8 cellular contexts compared by ENCODE assay signal in genomic region chr22:39174498-39175120, GRCh38. TPM values are rescaled to one million over a fixed set of nuclear protein-coding genes. Genes with fewer than 3 reads are reported as not detected.
A peak's percentile ranks its signal among the peaks of the same experiment; 100 is the strongest.
DNase-seq lines count a peak whose midpoint lies in the region; ATAC-seq, FAIRE-seq and TF ChIP-seq lines count a peak whose summit lies in the region.

No MANE protein-coding gene starts in this region.

- no peaks in the 10 kb centered on the region for H3K36me3 ChIP-seq in liver (ENCODE audit: control insufficient read depth in 4 of 4, insufficient read depth in 3 of 4, low read depth in 1 of 4, low read length in 3 of 4)

- no peaks in the 10 kb centered on the region for H3K36me3 Mint-ChIP-seq in activated CD4-positive, alpha-beta T cell treated with anti-CD3 and anti-CD28 coated beads, Interleukin-2, amount 10 ng/mL, durations not matched to agents 7 days and 5 days (ENCODE audit: low read depth)

- POLR2A ChIA-PET in activated CD4-positive, alpha-beta T cell treated with anti-CD3 and anti-CD28 coated beads, Interleukin-2, amount 10 ng/mL, durations not matched to agents 7 days and 5 days (lab: Charles Lee), result no interaction called here

- H3K27ac Mint-ChIP-seq in activated CD4-positive, alpha-beta T cell treated with anti-CD3 and anti-CD28 coated beads, Interleukin-2, amount 10 ng/mL, durations not matched to agents 7 days and 5 days, result peak overlapping the region; percentile 92

- TF ChIP-seq RAD21 in liver (IDR thresholded peaks at IDR 0.05), result peak in 1 of 2 donors; percentile 26

- H3K27ac ChIP-seq in coronary artery, result peak overlapping the region; percentile 68 to 80
- peak overlapping the region; percentile 53 to 72 for H3K27ac ChIP-seq in liver (ENCODE audit: low read depth in 1 of 2, low read length in 2 of 2)

- TF ChIP-seq CTCF in coronary artery (IDR thresholded peaks at IDR 0.05) (no peak), liver (IDR thresholded peaks at IDR 0.05; ENCODE audit: low read depth, low read length, missing input control) (no peak)

- no peaks in the 10 kb centered on the region for H3K27me3 ChIP-seq in liver (ENCODE audit: control insufficient read depth in 4 of 4, insufficient read depth in 4 of 4, low read length in 3 of 4)

- H3K9me3 Mint-ChIP-seq in activated CD4-positive, alpha-beta T cell treated with anti-CD3 and anti-CD28 coated beads, Interleukin-2, amount 10 ng/mL, durations not matched to agents 7 days and 5 days, result no peaks in the 10 kb centered on the region

- H3K9ac ChIP-seq in liver (ENCODE audit: low read depth in 1 of 2, low read length in 2 of 2), result peak overlapping the region in 1 of 2 donors; percentile 43

- WGBS in liver, result 21% methylated on average over 17 of the region's 17 CpGs

- H3K4me1 ChIP-seq in liver (ENCODE audit: control insufficient read depth in 4 of 4, insufficient read depth in 4 of 4, low read length in 3 of 4), result peaks cover 0 to 34% (median 4%) of the 10 kb centered on the region in 4 donors

- CTCF ChIA-PET in activated CD4-positive, alpha-beta T cell treated with anti-CD3 and anti-CD28 coated beads, Interleukin-2, amount 10 ng/mL, durations not matched to agents 7 days and 5 days (lab: Charles Lee), result interaction anchor here (0.9 to 2.6 kb wide), 4 partner anchors 8 to 354 kb away, joined by 3 to 10 read pairs (median 4); no protein-coding TSS in a partner anchor

- DNase-seq in ACHN, result peak; percentile 90
- DNase-seq in HTR-8/SVneo (ENCODE audit: insufficient read length, low spot score), result peak; percentile 87
- DNase-seq in activated CD4-positive, alpha-beta T cell treated with anti-CD3 and anti-CD28 coated beads, Interleukin-2, amount 10 ng/mL, durations not matched to agents 7 days and 5 days, result peak; percentile 80
- DNase-seq in coronary artery (ENCODE audit: low spot score), result peak; percentile 84
- peak; percentile 33 to 42 for DNase-seq in stimulated activated CD4-positive, alpha-beta T cell treated with anti-CD3 and anti-CD28 coated beads, Interleukin-4, amount 100 ng/mL, for 48 hours (ENCODE audit: low read depth in 2 of 2)
- DNase-seq in NCI-H774 (lab: John Stamatoyannopoulos, UW), result no peak

- peak overlapping the region; percentile 49 for H3K4me3 ChIP-seq in coronary artery
- H3K4me3 ChIP-seq in liver (ENCODE audit: low read depth in 1 of 3, low read length in 3 of 3), result no peak overlapping the region

- ATAC-seq in HG03565 (IDR thresholded peaks at IDR 0.05; ENCODE audit: unreplicated experiment), result no peak

- H3K9me3 ChIP-seq in liver (ENCODE audit: control insufficient read depth in 4 of 4, low read length in 3 of 4), result no peaks in the 10 kb centered on the region

- H3K4me1 Mint-ChIP-seq in activated CD4-positive, alpha-beta T cell treated with anti-CD3 and anti-CD28 coated beads, Interleukin-2, amount 10 ng/mL, durations not matched to agents 7 days and 5 days, result peaks cover 59% of the 10 kb centered on the region

- peak; percentile 96 for FAIRE-seq in HTR-8/SVneo (lab: Jason Lieb, UNC)

- H3K27me3 Mint-ChIP-seq in activated CD4-positive, alpha-beta T cell treated with anti-CD3 and anti-CD28 coated beads, Interleukin-2, amount 10 ng/mL, durations not matched to agents 7 days and 5 days, result no peaks in the 10 kb centered on the region

- in situ Hi-C loops in ACHN (cut with HindIII; ENCODE audit: low pct_ligation_motif_present, low pct_unique_long_range_greater_than_20kb, low sequenced_read_pairs), result no loop called here

- peak overlapping the region; percentile 20 for H3K4me3 Mint-ChIP-seq in activated CD4-positive, alpha-beta T cell treated with anti-CD3 and anti-CD28 coated beads, Interleukin-2, amount 10 ng/mL, durations not matched to agents 7 days and 5 days

TF ChIP-seq in liver, 16 proteins besides CTCF, POLR2A, EP300 and RAD21:
- TF ChIP-seq ZBTB33 (IDR thresholded peaks at IDR 0.05) (no peak), HNF4G (IDR thresholded peaks at IDR 0.05) (no peak), SP1 (IDR thresholded peaks at IDR 0.05) (peak; percentile 25), FOXA1 (IDR thresholded peaks at IDR 0.05) (no peak), RXRA (IDR thresholded peaks at IDR 0.05) (peak; percentile 55 to 66), GABPA (IDR thresholded peaks at IDR 0.05 in 1 of 2, conservative IDR thresholded peaks at IDR 0.05 in 1 of 2) (no peak), JUND (IDR thresholded peaks at IDR 0.05) (peak; percentile 90), ATF3 (IDR thresholded peaks at IDR 0.05) (no peak), TAF1 (conservative IDR thresholded peaks at IDR 0.05) (no peak), MAX (IDR thresholded peaks at IDR 0.05) (no peak), REST (IDR thresholded peaks at IDR 0.05) (peak; percentile 41), FOXA2 (IDR thresholded peaks at IDR 0.05) (no peak), YY1 (IDR thresholded peaks at IDR 0.05) (no peak), HNF4A (conservative IDR thresholded peaks at IDR 0.05) (no peak), NR2F2 (IDR thresholded peaks at IDR 0.05) (peak; percentile 94), EGR1 (IDR thresholded peaks at IDR 0.05; ENCODE audit: low read depth in 2 of 2) (no peak)

RNA-seq across cellular contexts. Expression of gene CBX7, which starts 22.1 kb away (rescaled TPM):
- 10 to 100 TPM; 14.9 to 16.0 TPM for total RNA-seq in activated CD4-positive, alpha-beta T cell treated with anti-CD3 and anti-CD28 coated beads, Interleukin-2, amount 10 ng/mL, durations not matched to agents 7 days and 5 days
- 10 to 100 TPM; 15.9 to 21.8 TPM for total RNA-seq in liver
- 10 to 100 TPM in 1 of 2 donors, 1 to 10 TPM in 1; 2.2 to 14.0 TPM for polyA plus RNA-seq in liver
